In the genomic region with DNA sequence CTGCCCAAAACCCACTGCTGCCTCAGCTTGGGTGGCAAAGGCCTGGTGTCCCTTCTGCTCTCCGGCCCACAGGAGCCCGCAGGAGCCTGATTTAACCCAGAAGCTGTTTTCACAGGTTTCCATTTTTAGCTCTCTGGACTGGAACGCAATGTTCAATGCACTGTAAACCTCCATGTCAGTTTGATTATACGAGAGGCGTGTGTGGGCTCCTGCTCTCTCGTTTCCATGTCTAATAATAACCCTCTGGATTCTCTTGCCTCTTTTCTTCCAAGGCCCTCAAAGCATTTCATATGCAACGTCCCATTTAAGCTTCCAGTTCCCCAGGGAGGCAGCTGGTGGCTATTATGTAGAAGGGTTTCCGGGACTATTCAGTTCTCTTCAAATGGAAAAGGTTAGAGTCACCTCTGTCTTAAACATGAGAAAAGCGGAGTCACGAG, we compare ENCODE assay signal across 15 cellular contexts.
DNase-seq lines count a peak whose midpoint lies in the region; ATAC-seq and TF ChIP-seq lines count a peak whose summit lies in the region.
"Had no signal": no experiment of that assay in that cellular context is flagged by ENCODE, and none has a peak within 500 bp of the region (broad histone marks: within the 10 kb centered on the region; RNA-seq: fewer than 3 reads in every experiment).

No MANE protein-coding gene starts in this region.

- H3K36me3 ChIP-seq in BLaER1 treated with 17β-estradiol and CSF1 and Interleukin-3, amounts not matched to agents 10 nM and 100 nM = no peaks in the 10 kb centered on the region
- no peaks in the 10 kb centered on the region for H3K36me3 ChIP-seq in neural progenitor cell
- H3K36me3 ChIP-seq: thyroid gland had no signal

- peaks cover 0 to 33% (median 23%) of the 10 kb centered on the region in 10 experiments; a peak in 14 of 20 replicates for H3K4me1 ChIP-seq in BLaER1 treated with 17β-estradiol and CSF1 and Interleukin-3, amounts not matched to agents 10 nM and 100 nM
- peaks cover 4% of the 10 kb centered on the region for H3K4me1 ChIP-seq in neural progenitor cell

- peaks cover 13% of the 10 kb centered on the region for H3K27me3 Mint-ChIP-seq in neural progenitor cell (ENCODE audit: insufficient read depth, low read depth)
- H3K27me3 Mint-ChIP-seq in activated CD8-positive, alpha-beta T cell treated with anti-CD3 and anti-CD28 coated beads, Interleukin-2, amount 10 ng/mL, durations not matched to agents 7 days and 5 days (ENCODE audit: low read depth) = no peaks in the 10 kb centered on the region
- H3K27me3 Mint-ChIP-seq: IgD-negative memory B cell, progenitor cell of endocrine pancreas had no signal

- TF ChIP-seq CTCF in neural progenitor cell (IDR thresholded peaks at IDR 0.05) (no peak), GM20000 (IDR thresholded peaks at IDR 0.05; ENCODE audit: extremely low read depth, missing control alignments) (no peak)

- CTCF ChIA-PET in activated CD8-positive, alpha-beta T cell treated with anti-CD3 and anti-CD28 coated beads, Interleukin-2, amount 10 ng/mL, durations not matched to agents 7 days and 5 days (lab: Charles Lee) = no interaction called here

- peaks cover 20% of the 10 kb centered on the region for H3K4me1 Mint-ChIP-seq in neural progenitor cell
- no peaks in the 10 kb centered on the region for H3K4me1 Mint-ChIP-seq in activated CD8-positive, alpha-beta T cell treated with anti-CD3 and anti-CD28 coated beads, Interleukin-2, amount 10 ng/mL, durations not matched to agents 7 days and 5 days (ENCODE audit: low read depth)
- H3K4me1 Mint-ChIP-seq: activated B cell treated with CpG ODN at 0.5 μM for 24 hours; central memory CD8-positive, alpha-beta T cell; IgD-negative memory B cell had no signal

- no peak overlapping the region for H3K4me3 ChIP-seq in BLaER1 treated with 17β-estradiol and CSF1 and Interleukin-3, amounts not matched to agents 10 nM and 100 nM
- H3K4me3 ChIP-seq in neural progenitor cell = no peak overlapping the region
- H3K4me3 ChIP-seq: lung, thyroid gland had no signal

- no peaks in the 10 kb centered on the region for H3F3A ChIP-seq in neural progenitor cell (ENCODE audit: low read depth)

- H3K79me2 ChIP-seq in neural progenitor cell (ENCODE audit: low read depth) = no peaks in the 10 kb centered on the region

- DNase-seq in NCI-H2107 treated with DMSO at 0.1 percent for 48 hours (lab: John Stamatoyannopoulos, UW; ENCODE audit: unreplicated experiment) (peak; percentile 99), head of caudate nucleus (peak in 39 of 42 donors; percentile 2 to 80 (median 40)), neural progenitor cell (ENCODE audit: low spot score) (no peak), GM20000 (ENCODE audit: low spot score) (no peak), NCI-H226 (no peak)
- DNase-seq in activated CD8-positive, alpha-beta T cell treated with anti-CD3 and anti-CD28 coated beads, Interleukin-2, amount 10 ng/mL, durations not matched to agents 7 days and 5 days = no peak
- DNase-seq: activated B cell treated with CpG ODN at 0.5 μM for 24 hours; activated effector memory CD4-positive, alpha-beta T cell treated with anti-CD3 and anti-CD28 coated beads, Interleukin-2, amount 50 U/mL, for 16 hours had no signal

- H3K4me2 ChIP-seq in BLaER1 treated with 17β-estradiol and CSF1 and Interleukin-3, amounts not matched to agents 10 nM and 100 nM = peak overlapping the region in 8 of 11 experiments; percentile 42 to 70 (median 68); a peak in 16 of 22 replicates
- H3K4me2 ChIP-seq in neural progenitor cell = no peak overlapping the region

- H3K4me3 Mint-ChIP-seq in neural progenitor cell = no peak overlapping the region
- H3K4me3 Mint-ChIP-seq in activated CD8-positive, alpha-beta T cell treated with anti-CD3 and anti-CD28 coated beads, Interleukin-2, amount 10 ng/mL, durations not matched to agents 7 days and 5 days = no peak overlapping the region
- H3K4me3 Mint-ChIP-seq: activated B cell treated with CpG ODN at 0.5 μM for 24 hours; central memory CD8-positive, alpha-beta T cell; IgD-negative memory B cell had no signal

- H3K27ac ChIP-seq in BLaER1 treated with 17β-estradiol and CSF1 and Interleukin-3, amounts not matched to agents 10 nM and 100 nM = no peak overlapping the region
- no peak overlapping the region for H3K27ac ChIP-seq in neural progenitor cell
- H3K27ac ChIP-seq: thyroid gland had no signal

- H3K27ac Mint-ChIP-seq in neural progenitor cell = peak overlapping the region; percentile 61
- H3K27ac Mint-ChIP-seq in activated CD8-positive, alpha-beta T cell treated with anti-CD3 and anti-CD28 coated beads, Interleukin-2, amount 10 ng/mL, durations not matched to agents 7 days and 5 days = no peak overlapping the region
- H3K27ac Mint-ChIP-seq: activated B cell treated with CpG ODN at 0.5 μM for 24 hours, progenitor cell of endocrine pancreas had no signal

- no peak overlapping the region for H3K9ac ChIP-seq in BLaER1 treated with 17β-estradiol and CSF1 and Interleukin-3, amounts not matched to agents 10 nM and 100 nM
- no peak overlapping the region for H3K9ac ChIP-seq in neural progenitor cell

- no peaks in the 10 kb centered on the region for H3K36me3 Mint-ChIP-seq in neural progenitor cell
- no peaks in the 10 kb centered on the region for H3K36me3 Mint-ChIP-seq in activated CD8-positive, alpha-beta T cell treated with anti-CD3 and anti-CD28 coated beads, Interleukin-2, amount 10 ng/mL, durations not matched to agents 7 days and 5 days (ENCODE audit: low read depth)

- ATAC-seq in activated CD8-positive, alpha-beta T cell treated with anti-CD3 and anti-CD28 coated beads, Interleukin-2, amount 10 ng/mL, durations not matched to agents 7 days and 5 days = no peak
- no peak for ATAC-seq in HG03354 (IDR thresholded peaks at IDR 0.05; ENCODE audit: poor library complexity, severe bottlenecking, unreplicated experiment)

- H3K9me3 ChIP-seq in BLaER1 treated with 17β-estradiol and CSF1 and Interleukin-3, amounts not matched to agents 10 nM and 100 nM (replicated peaks in 1 of 11) = no peaks in the 10 kb centered on the region
- no peaks in the 10 kb centered on the region for H3K9me3 ChIP-seq in neural progenitor cell (ENCODE audit: low read depth)
- H3K9me3 ChIP-seq: thyroid gland had no signal

- no peaks in the 10 kb centered on the region for H3K27me3 ChIP-seq in BLaER1 treated with 17β-estradiol and CSF1 and Interleukin-3, amounts not matched to agents 10 nM and 100 nM
- no peaks in the 10 kb centered on the region for H3K27me3 ChIP-seq in neural progenitor cell
- H3K27me3 ChIP-seq: thyroid gland had no signal

- H3K9me3 Mint-ChIP-seq in neural progenitor cell = no peaks in the 10 kb centered on the region
- H3K9me3 Mint-ChIP-seq in activated CD8-positive, alpha-beta T cell treated with anti-CD3 and anti-CD28 coated beads, Interleukin-2, amount 10 ng/mL, durations not matched to agents 7 days and 5 days (ENCODE audit: insufficient read depth) = no peaks in the 10 kb centered on the region
- H3K9me3 Mint-ChIP-seq: activated B cell treated with CpG ODN at 0.5 μM for 24 hours; central memory CD8-positive, alpha-beta T cell had no signal

- POLR2A ChIA-PET in activated CD8-positive, alpha-beta T cell treated with anti-CD3 and anti-CD28 coated beads, Interleukin-2, amount 10 ng/mL, durations not matched to agents 7 days and 5 days (lab: Charles Lee) = no interaction called here

- intact Hi-C loops in head of caudate nucleus (cut with DNase I) = no loop called here

- H4K20me1 ChIP-seq in BLaER1 treated with 17β-estradiol and CSF1 and Interleukin-3, amounts not matched to agents 10 nM and 100 nM = no peaks in the 10 kb centered on the region
- no peaks in the 10 kb centered on the region for H4K20me1 ChIP-seq in neural progenitor cell (ENCODE audit: low read depth)

- H2AFZ ChIP-seq in neural progenitor cell (replicated peaks) = peak overlapping the region; percentile 42

Comparison
In these comparisons a context has a peak if more than half of its experiments do, and no peak if none do; other contexts are left out.
1. DNase-seq: peak in NCI-H2107 treated with DMSO at 0.1 percent for 48 hours (single experiment) and head of caudate nucleus (39 of 42); none in neural progenitor cell (single experiment), GM20000 (single experiment), activated CD8-positive, alpha-beta T cell treated with anti-CD3 and anti-CD28 coated beads, Interleukin-2, amount 10 ng/mL, durations not matched to agents 7 days and 5 days (single experiment) and NCI-H226 (single experiment).